In genomic region chr3:74329087-74329486, GRCh38 we compare ENCODE assay signal across 9 cellular contexts.
"Had no signal": no experiment of that assay in that cellular context is flagged by ENCODE, and none has a peak within 500 bp of the region (broad histone marks: within the 10 kb centered on the region; RNA-seq: fewer than 3 reads in every experiment).

No MANE protein-coding gene starts in this region.

- H3K9me3 ChIP-seq: HAP-1 had no signal

- H3K4me2 ChIP-seq: GM23338 had no signal

- ATAC-seq: GM23338, HCT116 had no signal

- H3K4me1 Mint-ChIP-seq: GM23338, H9 had no signal

- H3K27ac ChIP-seq: GM23248 had no signal

- H3K4me3 ChIP-seq: GM23248, GM23338, HAP-1 had no signal

- H2AFZ ChIP-seq: GM23248, GM23338 had no signal

- H3K9me3 Mint-ChIP-seq: GM23338, H9, HFFc6 had no signal

- H3K27ac Mint-ChIP-seq: GM23338, H9, HFFc6 had no signal

- DNase-seq: GM23248, GOT3, H7, H9, HCEC 1CT, HFFc6 had no signal

- H3K36me3 ChIP-seq: HAP-1 had no signal

- H3K9ac ChIP-seq: GM23248 had no signal

- H3K4me3 Mint-ChIP-seq: GM23338, H9, HFFc6 had no signal

- H3K4me1 ChIP-seq: HAP-1 had no signal
